In the genomic region with DNA sequence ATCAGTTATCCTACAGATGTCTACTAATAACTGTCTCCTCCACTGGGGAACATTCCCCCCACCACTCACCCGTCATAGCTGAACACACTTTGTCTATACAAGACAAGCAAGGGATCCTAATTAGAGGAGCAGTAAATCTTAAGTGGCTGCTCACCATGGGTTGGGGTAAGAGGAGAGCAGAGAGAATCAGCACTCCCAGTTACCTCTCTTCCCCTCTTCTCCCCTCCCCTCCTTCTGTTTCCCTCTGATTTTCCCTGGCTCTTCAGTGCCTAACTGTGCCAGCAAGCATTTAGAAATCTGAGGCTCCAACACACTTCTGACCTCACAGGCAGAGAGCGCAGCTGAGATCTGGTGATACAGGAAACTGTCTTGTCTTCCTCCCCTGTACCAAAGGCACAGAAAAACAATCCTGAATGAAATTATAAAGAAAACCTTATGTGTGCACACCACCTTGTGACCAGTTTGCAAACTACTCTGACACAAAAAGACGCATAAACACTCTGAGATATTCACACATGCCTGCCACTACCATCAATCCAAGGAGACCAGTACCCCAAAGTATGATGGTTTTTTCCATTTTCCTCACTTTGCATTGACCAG, we compare ENCODE assay signal across 10 cellular contexts. TPM values are rescaled to one million over a fixed set of nuclear protein-coding genes. Genes with fewer than 3 reads are reported as not detected.
DNase-seq lines count a peak whose midpoint lies in the region; ATAC-seq and TF ChIP-seq lines count a peak whose summit lies in the region.
"Had no signal": no experiment of that assay in that cellular context is flagged by ENCODE, and none has a peak within 500 bp of the region (broad histone marks: within the 10 kb centered on the region; RNA-seq: fewer than 3 reads in every experiment).

No MANE protein-coding gene starts in this region.

- in situ Hi-C loops in KBM-7 (cut with MboI; ENCODE audit: low pct_unique_long_range_greater_than_20kb, low sequenced_read_pairs): no loop called here

- peaks cover 2% of the 10 kb centered on the region for H3K27me3 ChIP-seq in WERI-Rb-1 (ENCODE audit: insufficient read depth, low read depth, severe bottlenecking)

- ATAC-seq in left lobe of liver (no peak), HG02763 (IDR thresholded peaks at IDR 0.05; ENCODE audit: unreplicated experiment) (no peak)

- H3K9me3 ChIP-seq in WERI-Rb-1 (ENCODE audit: severe bottlenecking): no peaks in the 10 kb centered on the region

- no peak overlapping the region for H3K27ac ChIP-seq in VCaP
- H3K27ac ChIP-seq in WERI-Rb-1: no peak overlapping the region
- H3K27ac ChIP-seq: parathyroid adenoma had no signal

- H3K36me3 ChIP-seq in WERI-Rb-1: no peaks in the 10 kb centered on the region

- DNase-seq in ELR (ENCODE audit: low read depth): peak; percentile 55
- peak; percentile 77 for DNase-seq in KBM-7
- peak; percentile 89 for DNase-seq in left kidney (ENCODE audit: low read depth, low spot score)
- no peak for DNase-seq in NK-92 (lab: John Stamatoyannopoulos, UW; ENCODE audit: unreplicated experiment)
- no peak for DNase-seq in left lobe of liver (ENCODE audit: low spot score)
- no peak for DNase-seq in WERI-Rb-1
- DNase-seq: activated CD8-positive, alpha-beta memory T cell treated with anti-CD3 and anti-CD28 coated beads for 24 hours had no signal

- TF ChIP-seq CTCF in VCaP (conservative IDR thresholded peaks at IDR 0.05) (0 out of 2 replicates have a peak, but pooled peaks have one; percentile 39), WERI-Rb-1 (IDR thresholded peaks at IDR 0.05; ENCODE audit: low read depth, low read length) (no peak)

- no peak overlapping the region for H3K4me3 ChIP-seq in WERI-Rb-1 (ENCODE audit: low read depth, low read length)

RNA-seq across cellular contexts. Expression of a gene that starts 6.7 kb away (rescaled TPM):
- 2.1 TPM for total RNA-seq in left lobe of liver

Comparison
In these comparisons a context has a peak if more than half of its experiments do, and no peak if none do; other contexts are left out.
1. DNase-seq: peak in ELR (single experiment), KBM-7 (single experiment) and left kidney (single experiment); none in NK-92 (single experiment), left lobe of liver (single experiment) and WERI-Rb-1 (single experiment).